ENCODE assay signal across 31 cellular contexts in genomic region chr17:29016635-29017034, GRCh38. TPM values are rescaled to one million over a fixed set of nuclear protein-coding genes. Genes with fewer than 3 reads are reported as not detected.
"Had no signal": no experiment of that assay in that cellular context is flagged by ENCODE, and none has a peak within 500 bp of the region (broad histone marks: within the 10 kb centered on the region; RNA-seq: fewer than 3 reads in every experiment).

No MANE protein-coding gene starts in this region.

- H3K27ac ChIP-seq: ascending aorta, breast epithelium had no signal

- ATAC-seq: activated CD4-positive, alpha-beta T cell treated with anti-CD3 and anti-CD28 coated beads for 36 hours; activated CD4-positive, CD25-positive, alpha-beta regulatory T cell treated with anti-CD3 and anti-CD28 coated beads, Interleukin-2, amount 50 U/mL, for 24 hours; activated CD8-positive, alpha-beta T cell treated with anti-CD3 and anti-CD28 coated beads, Interleukin-2, amount 10 ng/mL, durations not matched to agents 7 days and 5 days had no signal

- H3K4me3 ChIP-seq: ascending aorta, breast epithelium had no signal

- H3K9me3 ChIP-seq: ascending aorta, breast epithelium had no signal

- H3K9me3 Mint-ChIP-seq: activated CD4-positive, alpha-beta T cell treated with anti-CD3 and anti-CD28 coated beads, Interleukin-2, amount 10 ng/mL, durations not matched to agents 7 days and 5 days; activated naive CD4-positive, alpha-beta T cell treated with anti-CD3 and anti-CD28 coated beads, Interleukin-2, amount 50 U/mL, for 24 hours; activated naive CD8-positive, alpha-beta T cell treated with anti-CD3 and anti-CD28 coated beads, Interleukin-2, amount 10 ng/mL, durations not matched to agents 7 days and 5 days; activated T-cell treated with anti-CD3 and anti-CD28 coated beads, Interleukin-2, amount 50 U/mL, for 24 hours; activated T-helper 2 cell treated with anti-CD3 and anti-CD28 coated beads, Interferon-gamma antibody, Interleukin-2, Interleukin-4, amounts not matched to agents 10 μg/mL and 5 μg/mL and 100 μg/mL, durations not matched to agents 14 hours and 24 hours and 36 hours had no signal

- H3K36me3 Mint-ChIP-seq: activated naive CD4-positive, alpha-beta T cell treated with anti-CD3 and anti-CD28 coated beads, Interleukin-2, amount 50 U/mL, for 24 hours; activated naive CD8-positive, alpha-beta T cell treated with anti-CD3 and anti-CD28 coated beads, Interleukin-2, amount 10 ng/mL, durations not matched to agents 7 days and 5 days had no signal

- H3K4me1 ChIP-seq: ascending aorta, breast epithelium had no signal

- H3K27me3 ChIP-seq: ascending aorta had no signal

- H3K27ac Mint-ChIP-seq: activated CD4-positive, alpha-beta T cell treated with anti-CD3 and anti-CD28 coated beads for 36 hours; activated CD4-positive, alpha-beta T cell treated with anti-CD3 and anti-CD28 coated beads, Interleukin-2, amount 10 ng/mL, durations not matched to agents 7 days and 5 days; activated CD8-positive, alpha-beta T cell treated with anti-CD3 and anti-CD28 coated beads, Interleukin-2, amount 10 ng/mL, durations not matched to agents 7 days and 5 days; activated naive CD4-positive, alpha-beta T cell treated with anti-CD3 and anti-CD28 coated beads, Interleukin-2, amount 50 U/mL, for 24 hours; activated naive CD8-positive, alpha-beta T cell treated with anti-CD3 and anti-CD28 coated beads, Interleukin-2, amount 10 ng/mL, durations not matched to agents 7 days and 5 days; activated T-cell treated with anti-CD3 and anti-CD28 coated beads, Interleukin-2, amount 50 U/mL, for 24 hours; activated T-helper 2 cell treated with anti-CD3 and anti-CD28 coated beads, Interferon-gamma antibody, Interleukin-2, Interleukin-4, amounts not matched to agents 10 μg/mL and 5 μg/mL and 100 μg/mL, durations not matched to agents 14 hours and 24 hours and 36 hours had no signal

- H3K36me3 ChIP-seq: ascending aorta, breast epithelium had no signal

- DNase-seq: activated CD4-positive, alpha-beta T cell treated with anti-CD3 and anti-CD28 coated beads for 36 hours; activated CD4-positive, alpha-beta T cell treated with anti-CD3 and anti-CD28 coated beads, Interleukin-2, amount 10 ng/mL, durations not matched to agents 7 days and 5 days; activated CD4-positive, alpha-beta T cell treated with anti-CD3 and anti-CD28 coated beads, Interleukin-2, amount 50 U/mL, for 48 hours; activated CD8-positive, alpha-beta T cell treated with anti-CD3 and anti-CD28 coated beads, Interleukin-2, amount 10 ng/mL, durations not matched to agents 7 days and 5 days; activated gamma-delta T cell; activated naive CD4-positive, alpha-beta T cell treated with Interleukin-2 at 50 U/mL for 16 hours; activated naive CD8-positive, alpha-beta T cell treated with anti-CD3 and anti-CD28 coated beads, Interleukin-2, amount 10 ng/mL, durations not matched to agents 7 days and 5 days; activated T-cell treated with anti-CD3 and anti-CD28 coated beads, Interleukin-2, amount 50 U/mL, for 24 hours; amygdala; Karpas-422; NCI-H1105; NCI-H1417 treated with DMSO at 0.1 percent for 48 hours; NCI-H187 treated with DMSO at 0.1 percent for 48 hours; NCI-H2081; NCI-H2171 treated with DMSO at 0.1 percent for 48 hours; NCI-H2227 treated with DMSO at 0.1 percent for 48 hours; NCI-H446; NCI-H510A treated with DMSO at 0.1 percent for 48 hours; Right ventricle myocardium superior; SW 1271; T-helper 1 cell; T-helper 2 cell; T-helper 9 cell had no signal

- H3K4me3 Mint-ChIP-seq: activated CD4-positive, alpha-beta T cell treated with anti-CD3 and anti-CD28 coated beads for 36 hours; activated CD4-positive, alpha-beta T cell treated with anti-CD3 and anti-CD28 coated beads, Interleukin-2, amount 10 ng/mL, durations not matched to agents 7 days and 5 days; activated CD8-positive, alpha-beta T cell treated with anti-CD3 and anti-CD28 coated beads, Interleukin-2, amount 10 ng/mL, durations not matched to agents 7 days and 5 days; activated naive CD4-positive, alpha-beta T cell treated with anti-CD3 and anti-CD28 coated beads, Interleukin-2, amount 50 U/mL, for 24 hours; activated naive CD8-positive, alpha-beta T cell treated with anti-CD3 and anti-CD28 coated beads, Interleukin-2, amount 10 ng/mL, durations not matched to agents 7 days and 5 days; activated T-cell treated with anti-CD3 and anti-CD28 coated beads, Interleukin-2, amount 50 U/mL, for 24 hours had no signal

RNA-seq across cellular contexts. Expression of gene SEZ6, which starts 10.8 kb away (rescaled TPM):
- total RNA-seq: activated CD4-positive, alpha-beta T cell treated with anti-CD3 and anti-CD28 coated beads for 36 hours; activated CD4-positive, alpha-beta T cell treated with anti-CD3 and anti-CD28 coated beads, Interleukin-2, amount 10 ng/mL, durations not matched to agents 7 days and 5 days; activated CD8-positive, alpha-beta T cell treated with anti-CD3 and anti-CD28 coated beads, Interleukin-2, amount 10 ng/mL, durations not matched to agents 7 days and 5 days; activated naive CD8-positive, alpha-beta T cell treated with anti-CD3 and anti-CD28 coated beads, Interleukin-2, amount 10 ng/mL, durations not matched to agents 7 days and 5 days; activated T-helper 2 cell treated with anti-CD3 and anti-CD28 coated beads, Interferon-gamma antibody, Interleukin-2, Interleukin-4, amounts not matched to agents 10 μg/mL and 5 μg/mL and 100 μg/mL, durations not matched to agents 14 hours and 24 hours and 36 hours; ascending aorta; breast epithelium; cardiac septum; MCF 10A; OCI-LY7; Right ventricle myocardium superior had no signal

RNA-seq across cellular contexts. Expression of gene PIPOX, which starts 26.3 kb away (rescaled TPM):
- total RNA-seq: ascending aorta, MCF 10A had no signal
